Comparison of ENCODE assay signal across 16 cellular contexts in genomic region chr22:28607710-28608109, GRCh38.
"Had no signal": no experiment of that assay in that cellular context is flagged by ENCODE, and none has a peak within 500 bp of the region (broad histone marks: within the 10 kb centered on the region; RNA-seq: fewer than 3 reads in every experiment).

No MANE protein-coding gene starts in this region.

- H3K9me3 ChIP-seq: gastrocnemius medialis, SJSA1, thoracic aorta had no signal

- ATAC-seq: activated CD8-positive, alpha-beta memory T cell treated with anti-CD3 and anti-CD28 coated beads, Interleukin-2, amount 10 ng/mL, durations not matched to agents 7 days and 5 days; activated T-cell treated with anti-CD3 and anti-CD28 coated beads, Interleukin-2, amount 50 U/mL, for 4 hours; gastrocnemius medialis; naive thymus-derived CD8-positive, alpha-beta T cell; stimulated activated naive CD8-positive, alpha-beta T cell treated with anti-CD3 and anti-CD28 coated beads, Interleukin-15, Interleukin-2, amounts not matched to agents 100 U/mL and 50 U/mL, for 24 hours had no signal

- H3K36me3 ChIP-seq: gastrocnemius medialis, SJSA1, thoracic aorta had no signal

- H3K27me3 ChIP-seq: gastrocnemius medialis, SJSA1 had no signal

- H3K4me1 ChIP-seq: gastrocnemius medialis had no signal

- H3K4me3 ChIP-seq: gastrocnemius medialis, SJSA1, thoracic aorta had no signal

- H3K27ac ChIP-seq: gastrocnemius medialis, SJSA1, thoracic aorta had no signal

- DNase-seq: activated CD4-positive, alpha-beta T cell treated with anti-CD3 and anti-CD28 coated beads, Interleukin-2, amount 50 U/mL, for 4 hours; activated CD4-positive, CD25-positive, alpha-beta regulatory T cell treated with anti-CD3 and anti-CD28 coated beads, Interleukin-2, amount 50 U/mL, for 72 hours; activated CD8-positive, alpha-beta memory T cell treated with anti-CD3 and anti-CD28 coated beads, Interleukin-2, amount 10 ng/mL, durations not matched to agents 7 days and 5 days; activated effector memory CD4-positive, alpha-beta T cell treated with anti-CD3 and anti-CD28 coated beads, Interleukin-2, amount 50 U/mL, for 16 hours; activated T-cell treated with anti-CD3 and anti-CD28 coated beads, Interleukin-2, amount 50 U/mL, for 4 hours; anterior cingulate cortex; gastrocnemius medialis; hippocampal formation; kidney glomerular epithelial cell; naive thymus-derived CD8-positive, alpha-beta T cell; nucleus accumbens; stimulated activated CD4-positive, alpha-beta T cell treated with anti-CD3 and anti-CD28 coated beads, Interleukin-4, amount 100 ng/mL, for 1 hour; stimulated activated CD8-positive, alpha-beta memory T cell treated with anti-CD3 and anti-CD28 coated beads, Interleukin-4, amount 100 ng/mL, for 48 hours; stimulated activated naive CD8-positive, alpha-beta T cell treated with anti-CD3 and anti-CD28 coated beads, Interleukin-15, Interleukin-2, amounts not matched to agents 100 U/mL and 50 U/mL, for 24 hours had no signal
